In the genomic region with DNA sequence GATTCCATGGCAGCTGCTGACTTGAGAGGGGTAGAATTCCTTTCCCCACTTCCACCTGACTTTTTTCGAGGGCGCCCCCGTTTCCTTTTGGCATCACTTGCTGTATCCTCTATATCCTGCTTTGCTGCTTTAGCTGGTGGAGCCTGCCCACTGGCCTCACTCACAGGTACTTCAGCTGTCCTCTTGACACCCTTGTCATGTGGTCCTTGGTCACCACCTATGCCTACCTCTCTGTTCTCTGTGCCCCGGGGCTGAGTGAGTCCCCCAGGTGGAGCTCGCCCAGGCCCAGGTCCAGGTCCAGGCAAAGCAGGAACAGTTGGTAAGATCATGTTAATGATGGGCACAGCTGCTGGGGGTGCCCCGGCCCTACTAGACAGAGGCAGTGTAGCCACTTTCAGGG, we compare ENCODE assay signal across 21 cellular contexts. TPM values are rescaled to one million over a fixed set of nuclear protein-coding genes. Genes with fewer than 3 reads are reported as not detected.
DNase-seq lines count a peak whose midpoint lies in the region; ATAC-seq and TF ChIP-seq lines count a peak whose summit lies in the region.
"Had no signal": no experiment of that assay in that cellular context is flagged by ENCODE, and none has a peak within 500 bp of the region (broad histone marks: within the 10 kb centered on the region; RNA-seq: fewer than 3 reads in every experiment).

No MANE protein-coding gene starts in this region.

- H3K4me3 ChIP-seq in upper lobe of right lung (no peak overlapping the region), H7 (ENCODE audit: insufficient read depth, low read depth, low read length) (no peak overlapping the region)
- H3K4me3 ChIP-seq: A549, esophagus muscularis mucosa, gastrocnemius medialis, uterus had no signal

- TF ChIP-seq CTCF in mesothelial cell of epicardium (IDR thresholded peaks at IDR 0.05; ENCODE audit: unreplicated experiment) = no peak
- no peak for TF ChIP-seq CTCF in upper lobe of right lung (IDR thresholded peaks at IDR 0.05)

- peaks cover 17% of the 10 kb centered on the region for H3K4me1 ChIP-seq in upper lobe of right lung

- H3K36me3 ChIP-seq in upper lobe of right lung (peaks cover 19% of the 10 kb centered on the region), H7 (replicated peaks; ENCODE audit: control insufficient read depth, insufficient read depth, low read length) (peaks cover 26% of the 10 kb centered on the region)
- H3K36me3 ChIP-seq: uterus had no signal

- no peak for DNase-seq in activated T-cell treated with anti-CD3 and anti-CD28 coated beads, Interleukin-2, amount 50 U/mL, for 24 hours
- DNase-seq in activated T-cell treated with anti-CD3 and anti-CD28 coated beads, Interleukin-2, amount 50 U/mL, for 4 hours = no peak
- DNase-seq in mesothelial cell of epicardium (ENCODE audit: low spot score in 2 of 2, unreplicated experiment in 2 of 2) (no peak), upper lobe of right lung (peak; percentile 76), head of caudate nucleus (no peak), H7 (no peak), amniotic stem cell (lab: John Stamatoyannopoulos, UW) (no peak)
- DNase-seq: DMS79 treated with DMSO at 0.1 percent for 48 hours; effector CD4-positive, alpha-beta T cell; gastrocnemius medialis; NCI-H187; NCI-H226; NCI-H82; Right ventricle myocardium superior; stimulated activated CD4-positive, alpha-beta T cell treated with anti-CD3 and anti-CD28 coated beads, Interleukin-4, amount 100 ng/mL, for 1 hour; SW 1271; uterus had no signal

- peak overlapping the region; percentile 65 for H3K27ac Mint-ChIP-seq in activated T-cell treated with anti-CD3 and anti-CD28 coated beads, Interleukin-2, amount 50 U/mL, for 24 hours
- H3K27ac Mint-ChIP-seq in activated T-helper 17 cell treated with anti-CD3 and anti-CD28 coated beads, Interleukin-2, amount 50 U/mL, for 72 hours = peak overlapping the region; percentile 73
- H3K27ac Mint-ChIP-seq in mesothelial cell of epicardium = peak overlapping the region; percentile 35

- peak overlapping the region; percentile 62 for H3K27ac ChIP-seq in upper lobe of right lung
- H3K27ac ChIP-seq: A549, esophagus muscularis mucosa, gastrocnemius medialis, uterus had no signal

- H3K4me1 Mint-ChIP-seq in activated T-cell treated with anti-CD3 and anti-CD28 coated beads, Interleukin-2, amount 50 U/mL, for 24 hours (ENCODE audit: low read depth) = peaks cover 38% of the 10 kb centered on the region
- H3K4me1 Mint-ChIP-seq in activated T-cell treated with anti-CD3 and anti-CD28 coated beads, Interleukin-2, amount 50 U/mL, for 4 hours (ENCODE audit: low read depth) = peaks cover 41% of the 10 kb centered on the region
- H3K4me1 Mint-ChIP-seq in activated T-helper 17 cell treated with anti-CD3 and anti-CD28 coated beads, Interleukin-2, amount 50 U/mL, for 72 hours = peaks cover 38% of the 10 kb centered on the region
- H3K4me1 Mint-ChIP-seq in mesothelial cell of epicardium = peaks cover 25% of the 10 kb centered on the region

- intact Hi-C loops in upper lobe of right lung (cut with DNase I) = no loop called here
- intact Hi-C loops in head of caudate nucleus (cut with DNase I) = loop anchor here (2.0 to 10.0 kb wide), 3 partner anchors 42 to 148 kb away; partner anchors contain the start of genes PIP5K1A, PSMB4 and VPS72

- H3K27me3 ChIP-seq in upper lobe of right lung (no peaks in the 10 kb centered on the region), H7 (ENCODE audit: control insufficient read depth, insufficient read depth, low read length) (no peaks in the 10 kb centered on the region)
- H3K27me3 ChIP-seq: esophagus muscularis mucosa, gastrocnemius medialis, uterus had no signal

- no peak for ATAC-seq in activated T-cell treated with anti-CD3 and anti-CD28 coated beads, Interleukin-2, amount 50 U/mL, for 4 hours
- no peak for ATAC-seq in activated T-helper 17 cell treated with anti-CD3 and anti-CD28 coated beads, Interleukin-2, amount 50 U/mL, for 72 hours (replicated peaks)
- ATAC-seq in upper lobe of right lung = peak; percentile 36
- ATAC-seq: A549, gastrocnemius medialis had no signal

- H3K36me3 Mint-ChIP-seq in activated T-cell treated with anti-CD3 and anti-CD28 coated beads, Interleukin-2, amount 50 U/mL, for 24 hours (ENCODE audit: low read depth) = peaks cover 48% of the 10 kb centered on the region
- peaks cover 21% of the 10 kb centered on the region for H3K36me3 Mint-ChIP-seq in activated T-cell treated with anti-CD3 and anti-CD28 coated beads, Interleukin-2, amount 50 U/mL, for 4 hours (ENCODE audit: insufficient read depth)
- H3K36me3 Mint-ChIP-seq in activated T-helper 17 cell treated with anti-CD3 and anti-CD28 coated beads, Interleukin-2, amount 50 U/mL, for 72 hours (ENCODE audit: low read depth) = peaks cover 52% of the 10 kb centered on the region
- peaks cover 18% of the 10 kb centered on the region for H3K36me3 Mint-ChIP-seq in mesothelial cell of epicardium

- H3K4me3 Mint-ChIP-seq in activated T-cell treated with anti-CD3 and anti-CD28 coated beads, Interleukin-2, amount 50 U/mL, for 24 hours = no peak overlapping the region
- H3K4me3 Mint-ChIP-seq in activated T-cell treated with anti-CD3 and anti-CD28 coated beads, Interleukin-2, amount 50 U/mL, for 4 hours = no peak overlapping the region
- no peak overlapping the region for H3K4me3 Mint-ChIP-seq in activated T-helper 17 cell treated with anti-CD3 and anti-CD28 coated beads, Interleukin-2, amount 50 U/mL, for 72 hours
- H3K4me3 Mint-ChIP-seq in mesothelial cell of epicardium = no peak overlapping the region

- no peaks in the 10 kb centered on the region for H3K9me3 ChIP-seq in upper lobe of right lung
- H3K9me3 ChIP-seq: A549, esophagus muscularis mucosa, gastrocnemius medialis, uterus had no signal

- H3K9me3 Mint-ChIP-seq in activated T-cell treated with anti-CD3 and anti-CD28 coated beads, Interleukin-2, amount 50 U/mL, for 24 hours = no peaks in the 10 kb centered on the region
- H3K9me3 Mint-ChIP-seq in activated T-cell treated with anti-CD3 and anti-CD28 coated beads, Interleukin-2, amount 50 U/mL, for 4 hours = no peaks in the 10 kb centered on the region
- no peaks in the 10 kb centered on the region for H3K9me3 Mint-ChIP-seq in activated T-helper 17 cell treated with anti-CD3 and anti-CD28 coated beads, Interleukin-2, amount 50 U/mL, for 72 hours
- H3K9me3 Mint-ChIP-seq in mesothelial cell of epicardium = no peaks in the 10 kb centered on the region

- no peaks in the 10 kb centered on the region for H3K27me3 Mint-ChIP-seq in activated T-cell treated with anti-CD3 and anti-CD28 coated beads, Interleukin-2, amount 50 U/mL, for 24 hours
- H3K27me3 Mint-ChIP-seq in activated T-cell treated with anti-CD3 and anti-CD28 coated beads, Interleukin-2, amount 50 U/mL, for 4 hours (ENCODE audit: low read depth) = no peaks in the 10 kb centered on the region
- H3K27me3 Mint-ChIP-seq in activated T-helper 17 cell treated with anti-CD3 and anti-CD28 coated beads, Interleukin-2, amount 50 U/mL, for 72 hours = no peaks in the 10 kb centered on the region
- H3K27me3 Mint-ChIP-seq in mesothelial cell of epicardium (ENCODE audit: low read depth) = no peaks in the 10 kb centered on the region

RNA-seq across cellular contexts. Expression of gene RFX5, which starts 4.5 kb away (rescaled TPM):
- total RNA-seq in activated T-cell treated with anti-CD3 and anti-CD28 coated beads, Interleukin-2, amount 50 U/mL, for 4 hours = 10 to 100 TPM; 48.7 to 58.6 (median 50.9) TPM
- 10 to 100 TPM; 48.0 to 86.0 TPM for total RNA-seq in activated T-helper 17 cell treated with anti-CD3 and anti-CD28 coated beads, Interleukin-2, amount 50 U/mL, for 72 hours
- total RNA-seq in mesothelial cell of epicardium = 82.8 to 89.5 TPM (median 88.2 TPM) in 3 replicates
- total RNA-seq in upper lobe of right lung = 45.8 TPM
- total RNA-seq in H7 (2014; rRNA removed; shearing (Covaris generic)) = 73.1 and 74.9 TPM in 2 replicates

RNA-seq across cellular contexts. Expression of gene PI4KB, which starts 15.3 kb away (rescaled TPM):
- 10 to 100 TPM; 50.9 to 60.2 (median 57.8) TPM for total RNA-seq in activated T-cell treated with anti-CD3 and anti-CD28 coated beads, Interleukin-2, amount 50 U/mL, for 4 hours
- 10 to 100 TPM; 70.0 to 76.8 TPM for total RNA-seq in activated T-helper 17 cell treated with anti-CD3 and anti-CD28 coated beads, Interleukin-2, amount 50 U/mL, for 72 hours
- total RNA-seq in mesothelial cell of epicardium = 67.2 to 77.6 TPM (median 73.7 TPM) in 3 replicates
- total RNA-seq in upper lobe of right lung = 65.0 TPM
- 33.4 and 36.2 TPM in 2 replicates for total RNA-seq in H7 (2014; rRNA removed; shearing (Covaris generic))

RNA-seq across cellular contexts. Expression of gene SELENBP1, which starts 29.9 kb away (rescaled TPM):
- total RNA-seq in activated T-cell treated with anti-CD3 and anti-CD28 coated beads, Interleukin-2, amount 50 U/mL, for 4 hours = under 1 TPM; 0.43 to 0.82 (median 0.63) TPM
- not detected for total RNA-seq in activated T-helper 17 cell treated with anti-CD3 and anti-CD28 coated beads, Interleukin-2, amount 50 U/mL, for 72 hours
- total RNA-seq in mesothelial cell of epicardium (51.1 to 58.5 TPM (median 53.3 TPM) in 3 replicates), upper lobe of right lung (321 TPM)
- total RNA-seq in H7 (2014; rRNA removed; shearing (Covaris generic)) = 36.9 and 41.9 TPM in 2 replicates
- total RNA-seq: OCI-LY7 had no signal

RNA-seq across cellular contexts. Expression of gene PSMB4, which starts 56.8 kb away (rescaled TPM):
- 100 to 1,000 TPM; 641 to 690 (median 678) TPM for total RNA-seq in activated T-cell treated with anti-CD3 and anti-CD28 coated beads, Interleukin-2, amount 50 U/mL, for 4 hours
- total RNA-seq in activated T-helper 17 cell treated with anti-CD3 and anti-CD28 coated beads, Interleukin-2, amount 50 U/mL, for 72 hours = 100 to 1,000 TPM; 329 to 417 TPM
- total RNA-seq in mesothelial cell of epicardium (202 to 207 TPM (median 202 TPM) in 3 replicates), upper lobe of right lung (177 TPM)
- 889 and 932 TPM in 2 replicates for total RNA-seq in H7 (2014; rRNA removed; shearing (Covaris generic))

Comparison
In these comparisons a context has a peak if more than half of its experiments do, and no peak if none do; other contexts are left out.
1. RNA of gene SELENBP1, which starts 29.9 kb away (total RNA-seq): 321 TPM in upper lobe of right lung (single experiment), 51.1 to 58.5 TPM in mesothelial cell of epicardium and 36.9 to 41.9 TPM in H7; 0.43 to 0.82 TPM in activated T-cell treated with anti-CD3 and anti-CD28 coated beads, Interleukin-2, amount 50 U/mL, for 4 hours and not detected in activated T-helper 17 cell treated with anti-CD3 and anti-CD28 coated beads, Interleukin-2, amount 50 U/mL, for 72 hours; every median in the first group is over 10 times any median in the second.
2. Peak in every context shown above with its lines, with median percentiles within 50 percentile points of each other: H3K27ac Mint-ChIP-seq.